In the genomic region with DNA sequence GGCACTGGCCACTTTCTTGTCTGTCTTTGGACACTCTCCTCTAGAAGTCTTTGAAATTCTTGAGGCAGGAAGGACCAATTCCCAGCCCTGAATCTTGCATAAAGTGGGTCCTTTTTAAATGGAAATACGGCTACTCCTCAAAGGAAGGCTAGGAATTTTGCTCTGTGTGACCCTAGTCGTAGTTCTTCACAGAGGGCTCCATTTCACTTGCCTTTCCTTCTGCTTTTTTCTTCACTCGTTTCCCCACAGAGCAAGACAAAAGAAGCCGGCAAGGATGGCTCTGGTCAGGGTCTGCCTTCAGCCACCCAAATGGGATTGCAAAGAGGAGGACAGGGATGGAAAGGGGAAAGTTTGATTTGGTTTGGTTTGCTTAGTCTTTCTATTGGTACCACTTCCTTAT, we compare ENCODE assay signal across 11 cellular contexts. TPM values are rescaled to one million over a fixed set of nuclear protein-coding genes. Genes with fewer than 3 reads are reported as not detected.
DNase-seq lines count a peak whose midpoint lies in the region; ATAC-seq and TF ChIP-seq lines count a peak whose summit lies in the region.
"Had no signal": no experiment of that assay in that cellular context is flagged by ENCODE, and none has a peak within 500 bp of the region (broad histone marks: within the 10 kb centered on the region; RNA-seq: fewer than 3 reads in every experiment).

No MANE protein-coding gene starts in this region.

- H3K9me3 ChIP-seq in CD4-positive, alpha-beta memory T cell (ENCODE audit: control insufficient read depth in 1 of 2, low read length in 2 of 2): no peaks in the 10 kb centered on the region
- H3K9me3 ChIP-seq in Karpas-422 (ENCODE audit: low read length): no peaks in the 10 kb centered on the region
- no peaks in the 10 kb centered on the region for H3K9me3 ChIP-seq in neural progenitor cell (ENCODE audit: low read depth)

- H3K4me1 ChIP-seq in CD4-positive, alpha-beta memory T cell (ENCODE audit: insufficient read depth, low read length): peaks cover 76% of the 10 kb centered on the region
- H3K4me1 ChIP-seq in Karpas-422 (ENCODE audit: low read length) (peaks cover 8% of the 10 kb centered on the region), neural progenitor cell (peaks cover 11% of the 10 kb centered on the region)

- H3K4me2 ChIP-seq in Karpas-422 (ENCODE audit: low read depth, low read length, poor library complexity, severe bottlenecking) (no peak overlapping the region), neural progenitor cell (peak overlapping the region; percentile 71)

- no peak for ATAC-seq in GM19455 (IDR thresholded peaks at IDR 0.05; ENCODE audit: unreplicated experiment)

- H3K79me2 ChIP-seq in Karpas-422 (ENCODE audit: low read length) (no peaks in the 10 kb centered on the region), neural progenitor cell (ENCODE audit: low read depth) (no peaks in the 10 kb centered on the region)

- H3K4me3 Mint-ChIP-seq in CD4-positive, alpha-beta memory T cell: peak overlapping the region; percentile 83 to 92 (median 87)
- H3K4me3 Mint-ChIP-seq in neural progenitor cell: no peak overlapping the region

- H3K4me1 Mint-ChIP-seq in CD4-positive, alpha-beta memory T cell: peaks cover 34 to 81% (median 55%) of the 10 kb centered on the region in 4 donors
- H3K4me1 Mint-ChIP-seq in neural progenitor cell: peaks cover 6% of the 10 kb centered on the region

- H3K9ac ChIP-seq in Karpas-422 (ENCODE audit: low read length): no peak overlapping the region
- H3K9ac ChIP-seq in neural progenitor cell: no peak overlapping the region

- DNase-seq in CD4-positive, alpha-beta memory T cell: no peak
- DNase-seq in Karpas-422 (peak; percentile 37), dorsolateral prefrontal cortex (no peak), neural progenitor cell (ENCODE audit: low spot score) (peak; percentile 33), HuH-7.5 (ENCODE audit: low spot score) (no peak), NCI-H774 (lab: John Stamatoyannopoulos, UW) (no peak), NCI-H345 treated with DMSO at 0.1 percent for 48 hours (lab: John Stamatoyannopoulos, UW; ENCODE audit: unreplicated experiment) (no peak)
- DNase-seq: EL, NCI-H1417 treated with DMSO at 0.1 percent for 48 hours, SHP77 had no signal

- intact Hi-C loops in CD4-positive, alpha-beta memory T cell (cut with micrococcal nuclease): no loop called here
- intact Hi-C loops in dorsolateral prefrontal cortex (cut with DNase I): no loop called here

- H3K36me3 Mint-ChIP-seq in CD4-positive, alpha-beta memory T cell: peaks cover 1 to 7% of the 10 kb centered on the region in 2 donors
- no peaks in the 10 kb centered on the region for H3K36me3 Mint-ChIP-seq in neural progenitor cell

- no peaks in the 10 kb centered on the region for H3K36me3 ChIP-seq in CD4-positive, alpha-beta memory T cell (ENCODE audit: insufficient read depth, low read length)
- H3K36me3 ChIP-seq in Karpas-422 (ENCODE audit: insufficient read depth, low read length) (no peaks in the 10 kb centered on the region), neural progenitor cell (no peaks in the 10 kb centered on the region)

- H4K20me1 ChIP-seq in Karpas-422 (ENCODE audit: insufficient read depth, low read depth, low read length) (no peaks in the 10 kb centered on the region), neural progenitor cell (ENCODE audit: low read depth) (no peaks in the 10 kb centered on the region)

- peaks cover 0 to 8% (median 4%) of the 10 kb centered on the region in 8 donors for H3K9me3 Mint-ChIP-seq in CD4-positive, alpha-beta memory T cell
- H3K9me3 Mint-ChIP-seq in neural progenitor cell: peaks cover 2% of the 10 kb centered on the region

- CTCF ChIA-PET in CD4-positive, alpha-beta memory T cell (lab: Charles Lee; ENCODE audit: partially characterized antibody): interaction anchor here (2.1 to 2.3 kb wide), 3 partner anchors 17 to 30 kb away, joined by 8 to 12 read pairs (median 9); no protein-coding TSS in a partner anchor

- no peaks in the 10 kb centered on the region for H3K27me3 Mint-ChIP-seq in CD4-positive, alpha-beta memory T cell
- peaks cover 4% of the 10 kb centered on the region for H3K27me3 Mint-ChIP-seq in neural progenitor cell (ENCODE audit: insufficient read depth, low read depth)

- peaks cover 33% of the 10 kb centered on the region for H3F3A ChIP-seq in neural progenitor cell (ENCODE audit: low read depth)

- no peak overlapping the region for H2AFZ ChIP-seq in Karpas-422 (ENCODE audit: low read length)
- peak overlapping the region; percentile 98 for H2AFZ ChIP-seq in neural progenitor cell (replicated peaks)

- peak overlapping the region; percentile 95 to 99 (median 99) for H3K27ac Mint-ChIP-seq in CD4-positive, alpha-beta memory T cell
- no peak overlapping the region for H3K27ac Mint-ChIP-seq in neural progenitor cell

- POLR2A ChIA-PET in CD4-positive, alpha-beta memory T cell (lab: Charles Lee; ENCODE audit: partially characterized antibody): interaction anchor here (1.0 to 21.2 kb wide), 6 partner anchors 15 to 100 kb away, joined by 3 to 743 read pairs (median 34); partner anchors contain the start of genes ABCF1, GNL1, HLA-E and PRR3

- TF ChIP-seq CTCF in dorsolateral prefrontal cortex (IDR thresholded peaks at IDR 0.05 in 54 of 56, conservative IDR thresholded peaks at IDR 0.05 in 2 of 56; ENCODE audit: low read depth in 1 of 56, partially characterized antibody in 56 of 56): no peak
- no peak for TF ChIP-seq CTCF in neural progenitor cell (IDR thresholded peaks at IDR 0.05)

- H3K27ac ChIP-seq in CD4-positive, alpha-beta memory T cell (ENCODE audit: low read depth, low read length): peak overlapping the region; percentile 31
- H3K27ac ChIP-seq in Karpas-422 (ENCODE audit: low read length) (no peak overlapping the region), dorsolateral prefrontal cortex (peak overlapping the region in 39 of 59 donors; percentile 34 to 93 (median 78)), neural progenitor cell (no peak overlapping the region)

- no peak overlapping the region for H3K4me3 ChIP-seq in CD4-positive, alpha-beta memory T cell (ENCODE audit: low read length in 2 of 2)
- H3K4me3 ChIP-seq in Karpas-422 (ENCODE audit: low read length): no peak overlapping the region
- H3K4me3 ChIP-seq in dorsolateral prefrontal cortex: peak overlapping the region in 4 of 59 donors; percentile 42 to 62 (median 59)
- H3K4me3 ChIP-seq in neural progenitor cell: no peak overlapping the region

- no peaks in the 10 kb centered on the region for H3K27me3 ChIP-seq in CD4-positive, alpha-beta memory T cell (ENCODE audit: insufficient read depth, low read length)
- H3K27me3 ChIP-seq in Karpas-422 (ENCODE audit: low read length) (no peaks in the 10 kb centered on the region), dorsolateral prefrontal cortex (peaks cover 0 to 43% (median 0%) of the 10 kb centered on the region in 45 donors), neural progenitor cell (no peaks in the 10 kb centered on the region)

- no peaks in the 10 kb centered on the region for H3K9me2 ChIP-seq in Karpas-422 (replicated peaks; ENCODE audit: insufficient read depth, low read length)

RNA-seq across cellular contexts. Expression of gene HLA-E, which starts 25.8 kb away (rescaled TPM):
- total RNA-seq in CD4-positive, alpha-beta memory T cell: 1,000 to 10,000 TPM; 1,097 to 1,122 TPM
- 1,000 to 10,000 TPM; 2,441 to 3,541 TPM for polyA plus RNA-seq in CD4-positive, alpha-beta memory T cell
- 306 and 677 TPM in 2 replicates for total RNA-seq in Karpas-422 (2014; rRNA removed; shearing (Covaris generic); ENCODE audit: low replicate concordance)
- total RNA-seq in dorsolateral prefrontal cortex: 100 to 1,000 TPM in 88 of 120 experiments, 10 to 100 TPM in 32; 69.4 to 274 (median 123) TPM
- total RNA-seq in neural progenitor cell (ENCODE audit: low replicate concordance): 24.8 and 43.1 TPM in 2 replicates

RNA-seq across cellular contexts. Expression of gene GNL1, which starts 41.2 kb away (rescaled TPM):
- total RNA-seq in CD4-positive, alpha-beta memory T cell: 10 to 100 TPM; 83.4 to 83.9 TPM
- polyA plus RNA-seq in CD4-positive, alpha-beta memory T cell: 10 to 100 TPM; 37.4 to 51.5 TPM
- 48.6 and 53.9 TPM in 2 replicates for total RNA-seq in Karpas-422 (2014; rRNA removed; shearing (Covaris generic); ENCODE audit: low replicate concordance)
- total RNA-seq in dorsolateral prefrontal cortex (100 to 1,000 TPM in 17 of 120 experiments, 10 to 100 TPM in 103; 56.1 to 116 (median 87.5) TPM), neural progenitor cell (ENCODE audit: low replicate concordance) (23.7 and 34.7 TPM in 2 replicates)

RNA-seq across cellular contexts. Expression of gene PRR3, which starts 42.0 kb away (rescaled TPM):
- total RNA-seq in CD4-positive, alpha-beta memory T cell: 10 to 100 TPM; 26.4 to 29.1 TPM
- polyA plus RNA-seq in CD4-positive, alpha-beta memory T cell: 1 to 10 TPM; 4.3 to 8.5 TPM
- total RNA-seq in Karpas-422 (2014; rRNA removed; shearing (Covaris generic); ENCODE audit: low replicate concordance): 14.6 and 30.6 TPM in 2 replicates
- 10 to 100 TPM; 12.5 to 28.4 (median 19.5) TPM for total RNA-seq in dorsolateral prefrontal cortex
- total RNA-seq in neural progenitor cell (ENCODE audit: low replicate concordance): 13.7 and 18.6 TPM in 2 replicates

RNA-seq across cellular contexts. Expression of gene ABCF1, which starts 56.1 kb away (rescaled TPM):
- 10 to 100 TPM; 60.8 to 66.8 TPM for total RNA-seq in CD4-positive, alpha-beta memory T cell
- polyA plus RNA-seq in CD4-positive, alpha-beta memory T cell: 10 to 100 TPM in 1 of 2 donors, 1 to 10 TPM in 1; 7.5 to 46.6 TPM
- 14.4 and 26.0 TPM in 2 replicates for total RNA-seq in Karpas-422 (2014; rRNA removed; shearing (Covaris generic); ENCODE audit: low replicate concordance)
- total RNA-seq in dorsolateral prefrontal cortex (10 to 100 TPM; 24.2 to 44.5 (median 34.1) TPM), neural progenitor cell (ENCODE audit: low replicate concordance) (43.9 and 56.0 TPM in 2 replicates)

Comparison
In these comparisons a context has a peak if more than half of its experiments do, and no peak if none do; other contexts are left out.
1. DNase-seq: peak in Karpas-422 (single experiment) and neural progenitor cell (single experiment); none in CD4-positive, alpha-beta memory T cell (0 of 5), dorsolateral prefrontal cortex (0 of 10), HuH-7.5 (single experiment), NCI-H774 (single experiment) and NCI-H345 treated with DMSO at 0.1 percent for 48 hours (single experiment).
2. H3K27ac ChIP-seq: peak in CD4-positive, alpha-beta memory T cell (single experiment) and dorsolateral prefrontal cortex (39 of 59); none in Karpas-422 (single experiment) and neural progenitor cell (single experiment).